In genomic region chr16:30778549-30779244, GRCh38 we compare ENCODE assay signal across 1 cellular context.
TF ChIP-seq lines count a peak whose summit lies in the region.

No MANE protein-coding gene starts in this region.

TF ChIP-seq in H1, 55 proteins besides CTCF, POLR2A, EP300 and RAD21 (continued from another document):
- TF ChIP-seq POLR2AphosphoS5 (IDR thresholded peaks at IDR 0.05; ENCODE audit: low read depth, low read length) (peak; percentile 38), BCL11A (IDR thresholded peaks at IDR 0.05; ENCODE audit: low read depth in 2 of 2, low read length in 2 of 2) (no peak), SUZ12 (IDR thresholded peaks at IDR 0.05; ENCODE audit: low read length) (no peak), SP2 (IDR thresholded peaks at IDR 0.05; ENCODE audit: low read length) (no peak), SP4 (IDR thresholded peaks at IDR 0.05; ENCODE audit: low read length) (no peak)
